In genomic region chr1:101474039-101474665, GRCh38 we compare ENCODE assay signal across 8 cellular contexts.
DNase-seq lines count a peak whose midpoint lies in the region; ATAC-seq and TF ChIP-seq lines count a peak whose summit lies in the region.

No MANE protein-coding gene starts in this region.

- no peaks in the 10 kb centered on the region for H3K36me3 ChIP-seq in cardiac muscle cell
- H3K36me3 ChIP-seq in Loucy (ENCODE audit: insufficient read depth, low read length), result no peaks in the 10 kb centered on the region
- H3K36me3 ChIP-seq in mammary epithelial cell (ENCODE audit: insufficient read depth, low read length), result no peaks in the 10 kb centered on the region
- H3K36me3 ChIP-seq in smooth muscle cell (ENCODE audit: low read depth), result no peaks in the 10 kb centered on the region

- H3K27me3 ChIP-seq in cardiac muscle cell (no peaks in the 10 kb centered on the region), Loucy (ENCODE audit: insufficient read depth, low read length, poor library complexity, severe bottlenecking) (no peaks in the 10 kb centered on the region), mammary epithelial cell (ENCODE audit: insufficient read depth, low read length) (peaks cover 4% of the 10 kb centered on the region), smooth muscle cell (ENCODE audit: low read depth) (no peaks in the 10 kb centered on the region)

- H4K20me1 ChIP-seq in Loucy (ENCODE audit: insufficient read depth, low read length, poor library complexity, severe bottlenecking), result no peaks in the 10 kb centered on the region
- H4K20me1 ChIP-seq in mammary epithelial cell (ENCODE audit: insufficient read depth, low read length), result no peaks in the 10 kb centered on the region
- no peaks in the 10 kb centered on the region for H4K20me1 ChIP-seq in smooth muscle cell (ENCODE audit: low read depth)

- H3K4me2 ChIP-seq in Loucy (ENCODE audit: low read depth, low read length, poor library complexity, severe bottlenecking) (no peak overlapping the region), mammary epithelial cell (ENCODE audit: insufficient read depth, low read depth, low read length) (no peak overlapping the region), smooth muscle cell (no peak overlapping the region)

- dilution Hi-C loops in mammary epithelial cell (cut with HindIII; ENCODE audit: low sequenced_read_pairs), result no loop called here

- H3K79me2 ChIP-seq in Loucy (ENCODE audit: insufficient read depth, low read length) (no peaks in the 10 kb centered on the region), mammary epithelial cell (ENCODE audit: insufficient read depth, low read length) (no peaks in the 10 kb centered on the region), smooth muscle cell (ENCODE audit: low read depth) (no peaks in the 10 kb centered on the region)

- H3K9ac ChIP-seq in Loucy (ENCODE audit: low read depth, low read length, poor library complexity, severe bottlenecking) (no peak overlapping the region), mammary epithelial cell (ENCODE audit: insufficient read depth, low read length) (no peak overlapping the region), smooth muscle cell (ENCODE audit: low read depth) (no peak overlapping the region)

- H3F3A ChIP-seq in Loucy (ENCODE audit: low read depth), result no peaks in the 10 kb centered on the region
- no peaks in the 10 kb centered on the region for H3F3A ChIP-seq in smooth muscle cell (ENCODE audit: low read depth)

- H2AFZ ChIP-seq in Loucy (ENCODE audit: low read length) (no peak overlapping the region), mammary epithelial cell (ENCODE audit: low read depth, low read length) (no peak overlapping the region), smooth muscle cell (ENCODE audit: low read depth) (no peak overlapping the region)

- peak; percentile 13 to 51 for DNase-seq in cardiac muscle cell (ENCODE audit: low read depth in 1 of 2, low spot score in 1 of 2)
- no peak for DNase-seq in Right ventricle myocardium inferior (ENCODE audit: missing footprints)
- DNase-seq in mammary epithelial cell, result peak; percentile 34
- DNase-seq in smooth muscle cell (lab: John Stamatoyannopoulos, UW; ENCODE audit: unreplicated experiment), result no peak
- no peak for DNase-seq in retina

- intact Hi-C loops in Right ventricle myocardium inferior (cut with DNase I) (no loop called here), mammary epithelial cell (cut with micrococcal nuclease) (loop anchor here (1.0 kb wide), 1 partner anchor 93 kb away; no protein-coding TSS in a partner anchor)

- TF ChIP-seq CTCF in cardiac muscle cell (IDR thresholded peaks at IDR 0.05; ENCODE audit: low read depth, low read length), result peak; percentile 34
- TF ChIP-seq CTCF in Loucy (conservative IDR thresholded peaks at IDR 0.05; ENCODE audit: low read length), result peak; percentile 85
- peak; percentile 81 to 89 for TF ChIP-seq CTCF in mammary epithelial cell (conservative IDR thresholded peaks at IDR 0.05 in 1 of 2, IDR thresholded peaks at IDR 0.05 in 1 of 2; ENCODE audit: extremely low read depth in 1 of 2, insufficient read depth in 1 of 2, low read depth in 1 of 2, low read length in 2 of 2)
- peak; percentile 40 for TF ChIP-seq CTCF in smooth muscle cell (IDR thresholded peaks at IDR 0.05; ENCODE audit: borderline replicate concordance, insufficient read depth, poor library complexity, severe bottlenecking)

- H3K4me3 ChIP-seq in cardiac muscle cell, result no peak overlapping the region
- no peak overlapping the region for H3K4me3 ChIP-seq in Loucy (ENCODE audit: low read length, poor library complexity, severe bottlenecking)
- H3K4me3 ChIP-seq in mammary epithelial cell (replicated peaks in 1 of 3; ENCODE audit: insufficient read depth in 1 of 3, low read depth in 2 of 3, low read length in 3 of 3), result no peak overlapping the region
- no peak overlapping the region for H3K4me3 ChIP-seq in smooth muscle cell

- H3K27ac ChIP-seq in cardiac muscle cell, result no peak overlapping the region
- no peak overlapping the region for H3K27ac ChIP-seq in mammary epithelial cell (ENCODE audit: insufficient read depth, low read depth, low read length)
- no peak overlapping the region for H3K27ac ChIP-seq in smooth muscle cell (ENCODE audit: low read depth)

- H3K4me1 ChIP-seq in cardiac muscle cell (ENCODE audit: low read depth) (no peaks in the 10 kb centered on the region), Loucy (ENCODE audit: insufficient read depth, low read length, poor library complexity, severe bottlenecking) (peaks cover 21% of the 10 kb centered on the region), mammary epithelial cell (ENCODE audit: insufficient read depth, low read length) (no peaks in the 10 kb centered on the region), smooth muscle cell (ENCODE audit: low read depth) (no peaks in the 10 kb centered on the region)

- WGBS in mammary epithelial cell (ENCODE audit: low coverage, missing lambda C conversion rate), result 0% methylated on average over 1 of the region's 1 CpG
- 0% methylated on average over 1 of the region's 1 CpG for WGBS in smooth muscle cell (ENCODE audit: low lambda C conversion rate)

- H3K9me3 ChIP-seq in cardiac muscle cell (ENCODE audit: low read depth) (no peaks in the 10 kb centered on the region), Loucy (ENCODE audit: insufficient read depth, low read depth, low read length) (0 out of 2 replicates have a peak, but pooled peaks cover 2% of the 10 kb centered on the region), mammary epithelial cell (replicated peaks; ENCODE audit: insufficient read depth, low read length) (no peaks in the 10 kb centered on the region), smooth muscle cell (replicated peaks; ENCODE audit: low read depth) (no peaks in the 10 kb centered on the region)

- ATAC-seq in Right ventricle myocardium inferior, result no peak
- no peak for ATAC-seq in HG03457 (IDR thresholded peaks at IDR 0.05; ENCODE audit: unreplicated experiment)
- no peak for ATAC-seq in GM19463 (IDR thresholded peaks at IDR 0.05; ENCODE audit: unreplicated experiment)

- BruUV-seq in mammary epithelial cell (replicated peaks; lab: Mats Ljungman, UMichigan), result no TSS peak

- in situ Hi-C loops in mammary epithelial cell (cut with MboI; ENCODE audit: low sequenced_read_pairs in 2 of 2), result no loop called here

- H3K9me2 ChIP-seq in Loucy (replicated peaks; ENCODE audit: low read depth, low read length), result no peaks in the 10 kb centered on the region

- CTCF ChIA-PET in mammary epithelial cell (lab: Charles Lee; ENCODE audit: low non-redundant PET), result interaction anchor here (0.7 kb wide), 1 partner anchor 992 kb away, joined by 3 read pairs; no protein-coding TSS in a partner anchor

Comparison
In these comparisons a context has a peak if more than half of its experiments do, and no peak if none do; other contexts are left out.
1. DNase-seq: peak in cardiac muscle cell (2 of 2) and mammary epithelial cell (single experiment); none in Right ventricle myocardium inferior (single experiment), smooth muscle cell (single experiment) and retina (single experiment).
2. CTCF ChIP-seq: peak in every context shown above with its lines; median percentile 85 in Loucy; 85 in mammary epithelial cell; 40 in smooth muscle cell; 34 in cardiac muscle cell.